8 cellular contexts compared by ENCODE assay signal in genomic region chr21:44872568-44873355, GRCh38. TPM values are rescaled to one million over a fixed set of nuclear protein-coding genes. Genes with fewer than 3 reads are reported as not detected.
DNase-seq lines count a peak whose midpoint lies in the region; ATAC-seq and TF ChIP-seq lines count a peak whose summit lies in the region.

No MANE protein-coding gene starts in this region.

- no peak overlapping the region for H3K56ac ChIP-seq in H9 (ENCODE audit: insufficient read length, low read depth, low read length)

- peaks cover 40% of the 10 kb centered on the region for H3K79me2 ChIP-seq in H9 (ENCODE audit: insufficient read depth, low read length)

- H2BK12ac ChIP-seq in H9 (ENCODE audit: insufficient read length, low read depth, low read length) = no peak overlapping the region

- H3K36me3 Mint-ChIP-seq in H9 (ENCODE audit: insufficient read depth in 1 of 3, low read depth in 3 of 3) (peaks cover 0 to 7% (median 2%) of the 10 kb centered on the region in 3 experiments; a peak in 4 of 7 replicates), natural killer cell (no peaks in the 10 kb centered on the region)

- peaks cover 24% of the 10 kb centered on the region for H3K23me2 ChIP-seq in H9 (ENCODE audit: insufficient read length, low read depth, low read length, poor library complexity, severe bottlenecking)

- H3K79me1 ChIP-seq in H9 (ENCODE audit: insufficient read depth, low read depth, low read length, poor library complexity, severe bottlenecking) = peaks cover 25% of the 10 kb centered on the region

- no peak overlapping the region for H4K8ac ChIP-seq in H9 (replicated peaks; ENCODE audit: insufficient read length, low read depth, low read length)

- H3K27ac Mint-ChIP-seq in H9 (peak overlapping the region in 1 of 3 experiments; percentile 64; a peak in 2 of 7 replicates), natural killer cell (peak overlapping the region; percentile 92 to 93)

- no peak overlapping the region for H3T11ph ChIP-seq in H9 (ENCODE audit: low read length)

- H2AFZ ChIP-seq in H9 (ENCODE audit: low read length) = no peak overlapping the region

- no peaks in the 10 kb centered on the region for H3K9me3 ChIP-seq in BLaER1 treated with 17β-estradiol and CSF1 and Interleukin-3, amounts not matched to agents 10 nM and 100 nM (replicated peaks in 1 of 11)
- H3K9me3 ChIP-seq in H9 (ENCODE audit: control insufficient read depth, low read depth, low read length) = no peaks in the 10 kb centered on the region

- DNase-seq in H9 = no peak
- peak; percentile 23 for DNase-seq in fibroblast of mammary gland (ENCODE audit: low read depth)
- no peak for DNase-seq in natural killer cell
- no peak for DNase-seq in NOMO-1 treated with DMSO at 0.1 percent for 48 hours (lab: John Stamatoyannopoulos, UW; ENCODE audit: unreplicated experiment)

- peaks cover 0 to 35% (median 19%) of the 10 kb centered on the region in 11 experiments; a peak in 11 of 22 replicates for H3K36me3 ChIP-seq in BLaER1 treated with 17β-estradiol and CSF1 and Interleukin-3, amounts not matched to agents 10 nM and 100 nM

- H4K5ac ChIP-seq in H9 (ENCODE audit: insufficient read length, low read depth, low read length) = no peak overlapping the region

- H3K4me1 Mint-ChIP-seq in H9 (peaks cover 35 to 36% of the 10 kb centered on the region in 2 experiments), natural killer cell (peaks cover 55 to 59% of the 10 kb centered on the region in 2 donors)

- H2BK15ac ChIP-seq in H9 (ENCODE audit: low read depth, low read length) = no peak overlapping the region

- intact Hi-C loops in natural killer cell (cut with micrococcal nuclease) = no loop called here

- H2AK5ac ChIP-seq in H9 (ENCODE audit: insufficient read length, low read length) = no peak overlapping the region

- peak overlapping the region; percentile 61 to 99 (median 97); a peak in 21 of 22 replicates for H3K27ac ChIP-seq in BLaER1 treated with 17β-estradiol and CSF1 and Interleukin-3, amounts not matched to agents 10 nM and 100 nM
- H3K27ac ChIP-seq in H9 (ENCODE audit: insufficient read length, low read depth, low read length) (no peak overlapping the region), VCaP (peak overlapping the region; percentile 91)

- H3K9me3 Mint-ChIP-seq in H9 (no peaks in the 10 kb centered on the region), natural killer cell (no peaks in the 10 kb centered on the region)

- H3K14ac ChIP-seq in H9 (ENCODE audit: insufficient read depth, low read length) = peak overlapping the region; percentile 85

- H3K27me3 Mint-ChIP-seq in H9 (ENCODE audit: low read depth) = peaks cover 31% of the 10 kb centered on the region
- no peaks in the 10 kb centered on the region for H3K27me3 Mint-ChIP-seq in natural killer cell (ENCODE audit: low read depth in 2 of 2)

- peak overlapping the region; percentile 90 to 100 (median 94) for H3K4me3 ChIP-seq in BLaER1 treated with 17β-estradiol and CSF1 and Interleukin-3, amounts not matched to agents 10 nM and 100 nM
- H3K4me3 ChIP-seq in fibroblast of mammary gland (ENCODE audit: control insufficient read depth, low read depth, low read length) = peak overlapping the region; percentile 77

- peaks cover 53 to 55% (median 54%) of the 10 kb centered on the region in 11 experiments for H4K20me1 ChIP-seq in BLaER1 treated with 17β-estradiol and CSF1 and Interleukin-3, amounts not matched to agents 10 nM and 100 nM
- H4K20me1 ChIP-seq in H9 (ENCODE audit: control insufficient read depth, insufficient read depth, insufficient read length) = no peaks in the 10 kb centered on the region

- peaks cover 65 to 87% (median 78%) of the 10 kb centered on the region in 10 experiments for H3K4me1 ChIP-seq in BLaER1 treated with 17β-estradiol and CSF1 and Interleukin-3, amounts not matched to agents 10 nM and 100 nM
- H3K4me1 ChIP-seq in H9 (ENCODE audit: insufficient read depth, low read length) = peaks cover 6% of the 10 kb centered on the region

- TF ChIP-seq CTCF in H9 (conservative IDR thresholded peaks at IDR 0.05) = no peak
- peak; percentile 7; the same call in 1 of the 2 replicates for TF ChIP-seq CTCF in VCaP (conservative IDR thresholded peaks at IDR 0.05)
- no peak for TF ChIP-seq CTCF in fibroblast of mammary gland (conservative IDR thresholded peaks at IDR 0.05; ENCODE audit: control insufficient read depth, insufficient read depth, low read depth, low read length)
- no peak for TF ChIP-seq CTCF in natural killer cell (IDR thresholded peaks at IDR 0.05)

- ATAC-seq in natural killer cell (no peak), GM18867 (IDR thresholded peaks at IDR 0.05; ENCODE audit: unreplicated experiment) (no peak), GM21360 (IDR thresholded peaks at IDR 0.05; ENCODE audit: unreplicated experiment) (no peak)

- no peak overlapping the region for H3K18ac ChIP-seq in H9 (ENCODE audit: insufficient read length, low read depth, low read length)

- H4K91ac ChIP-seq in H9 (ENCODE audit: insufficient read length, low read depth, low read length) = no peak overlapping the region

- no peak overlapping the region for H3K4ac ChIP-seq in H9 (ENCODE audit: low read depth, low read length)

- no peak overlapping the region for H2BK120ac ChIP-seq in H9 (ENCODE audit: low read depth, low read length, poor library complexity, severe bottlenecking)

- H2BK5ac ChIP-seq in H9 (ENCODE audit: insufficient read length, low read length) = no peak overlapping the region

- no CpG with 5 or more reads among the region's 66 CpGs for WGBS in H9 (ENCODE audit: extremely low coverage, insufficient read length, low lambda C conversion rate)

- H3K4me3 Mint-ChIP-seq in H9 (peak overlapping the region; percentile 89 to 91), natural killer cell (peak overlapping the region; percentile 94)

- H2BK20ac ChIP-seq in H9 (ENCODE audit: low read depth, low read length, poor library complexity, severe bottlenecking) = no peak overlapping the region

- peak overlapping the region; percentile 87 to 98 (median 95) for H3K9ac ChIP-seq in BLaER1 treated with 17β-estradiol and CSF1 and Interleukin-3, amounts not matched to agents 10 nM and 100 nM
- peak overlapping the region; percentile 80 for H3K9ac ChIP-seq in H9 (ENCODE audit: extremely low read depth, insufficient read length, low read length)

- H3K27me3 ChIP-seq in BLaER1 treated with 17β-estradiol and CSF1 and Interleukin-3, amounts not matched to agents 10 nM and 100 nM = peaks cover 0 to 16% (median 0%) of the 10 kb centered on the region in 11 experiments; a peak in 5 of 22 replicates
- H3K27me3 ChIP-seq in H9 (ENCODE audit: insufficient read depth, low read length) = no peaks in the 10 kb centered on the region; the same call in 1 of the 2 replicates

- H3K23ac ChIP-seq in H9 (ENCODE audit: insufficient read length, low read depth, low read length) = no peak overlapping the region

- peak overlapping the region; percentile 91 to 99 (median 97) for H3K4me2 ChIP-seq in BLaER1 treated with 17β-estradiol and CSF1 and Interleukin-3, amounts not matched to agents 10 nM and 100 nM
- H3K4me2 ChIP-seq in H9 (ENCODE audit: insufficient read depth, insufficient read length, low read length) = peak overlapping the region; percentile 80

RNA-seq across cellular contexts. Expression of gene PTTG1IP, which starts 0.7 kb away (rescaled TPM):
- total RNA-seq in H9 (2021) (107 and 112 TPM in 2 replicates), natural killer cell (100 to 1,000 TPM in 2 of 3 donors, 10 to 100 TPM in 1; 96.8 to 144 (median 126) TPM)

RNA-seq across cellular contexts. Expression of gene ITGB2, which starts 47.9 kb away (rescaled TPM):
- 0.61 and 1.1 TPM in 2 replicates for total RNA-seq in H9 (2021)
- 1,000 to 10,000 TPM; 1,223 to 1,393 (median 1,250) TPM for total RNA-seq in natural killer cell

RNA-seq across cellular contexts. Expression of gene SUMO3, which starts 54.9 kb away (rescaled TPM):
- 82.9 and 85.7 TPM in 2 replicates for total RNA-seq in H9 (2021)
- total RNA-seq in natural killer cell = 10 to 100 TPM; 64.0 to 70.1 (median 65.2) TPM

Comparison
In these comparisons a context has a peak if more than half of its experiments do, and no peak if none do; other contexts are left out.
1. RNA of gene ITGB2, which starts 47.9 kb away (total RNA-seq): 1,223 to 1,393 TPM in natural killer cell; 0.61 to 1.1 TPM in H9; every median in the first group is over 100 times any median in the second.